Comparison of ENCODE assay signal across 8 cellular contexts in the genomic region with DNA sequence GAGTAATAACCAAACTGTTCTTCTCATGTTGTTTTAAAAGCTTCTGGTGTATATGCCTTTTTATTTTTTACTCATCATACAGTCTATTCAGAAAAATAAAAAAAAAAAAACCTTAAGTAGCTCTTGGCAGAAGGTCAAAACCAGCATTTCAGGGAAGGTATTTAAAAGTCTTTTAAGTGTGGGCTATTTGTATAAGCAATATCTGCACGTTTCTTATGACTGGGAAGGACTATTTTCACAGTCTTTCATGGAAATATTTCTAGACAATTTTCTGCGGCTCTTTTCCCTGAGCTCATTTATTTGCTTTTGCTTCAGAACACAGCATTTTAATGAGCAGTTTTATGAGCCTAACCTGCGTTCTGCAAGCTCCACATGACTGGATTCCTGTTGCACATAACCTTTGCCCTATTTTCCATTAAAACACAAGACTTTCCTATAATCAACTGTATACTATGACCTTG.
DNase-seq lines count a peak whose midpoint lies in the region; ATAC-seq, FAIRE-seq and TF ChIP-seq lines count a peak whose summit lies in the region.

No MANE protein-coding gene starts in this region.

- CTCF ChIA-PET in HEK293T (lab: Yijun Ruan, JAX) = interaction anchor here (0.5 to 1.7 kb wide), 5 partner anchors 35 to 629 kb away, joined by 4 to 8 read pairs (median 6); no protein-coding TSS in a partner anchor

- H3K4me3 ChIP-seq in OCI-LY3 (ENCODE audit: low read length) (peak overlapping the region; percentile 37), small intestine (ENCODE audit: low read depth in 1 of 2, low read length in 2 of 2) (no peak overlapping the region), gastrocnemius medialis (no peak overlapping the region)

- POLR2A ChIA-PET in HEK293T (lab: Yijun Ruan, JAX) = interaction anchor here (0.6 kb wide), 1 partner anchor 250 kb away, joined by 3 read pairs; no protein-coding TSS in a partner anchor

- H2AFZ ChIP-seq in OCI-LY3 (ENCODE audit: low read depth, low read length) = no peak overlapping the region

- no peak for ATAC-seq in gastrocnemius medialis

- no peaks in the 10 kb centered on the region for H3K79me2 ChIP-seq in OCI-LY3 (ENCODE audit: low read length)

- H3K9ac ChIP-seq in OCI-LY3 (ENCODE audit: low read length) = peak overlapping the region; percentile 72

- no peaks in the 10 kb centered on the region for H4K20me1 ChIP-seq in OCI-LY3 (ENCODE audit: insufficient read depth, low read length)

- in situ Hi-C loops in gastrocnemius medialis (cut with MboI; ENCODE audit: low sequenced_read_pairs in 4 of 4) = no loop called here

- H3K4me1 ChIP-seq in OCI-LY3 (ENCODE audit: low read length) = peaks cover 84% of the 10 kb centered on the region
- peaks cover 9 to 17% of the 10 kb centered on the region in 2 donors for H3K4me1 ChIP-seq in small intestine (ENCODE audit: control insufficient read depth in 2 of 2, insufficient read depth in 1 of 2, low read depth in 1 of 2, low read length in 1 of 2)
- peaks cover 14 to 24% of the 10 kb centered on the region in 2 donors for H3K4me1 ChIP-seq in gastrocnemius medialis

- H3K27me3 ChIP-seq in OCI-LY3 (ENCODE audit: low read depth, low read length) (no peaks in the 10 kb centered on the region), small intestine (ENCODE audit: control insufficient read depth in 2 of 2, insufficient read depth in 2 of 2, low read length in 2 of 2) (no peaks in the 10 kb centered on the region), gastrocnemius medialis (no peaks in the 10 kb centered on the region)

- H3K27ac ChIP-seq in OCI-LY3 (ENCODE audit: low read length) (peak overlapping the region; percentile 94), small intestine (ENCODE audit: low read depth in 1 of 2, low read length in 1 of 2) (peak overlapping the region in 1 of 2 donors; percentile 20), gastrocnemius medialis (peak overlapping the region in 2 of 4 donors; percentile 32 to 64)

- no peak for TF ChIP-seq POLR2A in gastrocnemius medialis (IDR thresholded peaks at IDR 0.05)

- H3K36me3 ChIP-seq in OCI-LY3 (replicated peaks; ENCODE audit: low read depth, low read length) (peaks cover 11% of the 10 kb centered on the region), small intestine (ENCODE audit: control insufficient read depth in 2 of 2, insufficient read depth in 2 of 2, low read length in 2 of 2) (no peaks in the 10 kb centered on the region), gastrocnemius medialis (no peaks in the 10 kb centered on the region)

- 8 to 17% (median 13%) methylated on average over 3 of the region's 3 CpGs for WGBS in small intestine, 3 donors

- TF ChIP-seq CTCF in OCI-LY3 (IDR thresholded peaks at IDR 0.05; ENCODE audit: low read depth, low read length) (no peak), gastrocnemius medialis (IDR thresholded peaks at IDR 0.05 in 4 of 5, conservative IDR thresholded peaks at IDR 0.05 in 1 of 5) (no peak)

- DNase-seq in HEK293T (ENCODE audit: extremely low spot score) (peak; percentile 54), small intestine (peak; percentile 78), Ammon's horn (ENCODE audit: low spot score) (no peak), gastrocnemius medialis (no peak), islet precursor cell (no peak)
- no peak for DNase-seq in stimulated activated CD4-positive, alpha-beta T cell treated with anti-CD3 and anti-CD28 coated beads, Interleukin-1b, Interleukin-23, amount 100 ng/mL, for 48 hours

- FAIRE-seq in endometrium (lab: Jason Lieb, UNC) (peak; percentile 88), small intestine (lab: Jason Lieb, UNC) (no peak)

- intact Hi-C loops in gastrocnemius medialis (cut with DNase I; ENCODE audit: low total_unique reads) = loop anchor here (5.0 kb wide), 1 partner anchor 37 kb away; no protein-coding TSS in a partner anchor

- peak overlapping the region; percentile 68 for H3K4me2 ChIP-seq in OCI-LY3 (ENCODE audit: low read length)

- H3K9me3 ChIP-seq in OCI-LY3 (ENCODE audit: insufficient read depth, low read length) = 0 out of 2 replicates have a peak, but pooled peaks cover 2% of the 10 kb centered on the region
- H3K9me3 ChIP-seq in small intestine (ENCODE audit: control insufficient read depth, low read depth) = no peaks in the 10 kb centered on the region
- no peaks in the 10 kb centered on the region for H3K9me3 ChIP-seq in gastrocnemius medialis

TF ChIP-seq in HEK293T, 16 proteins besides CTCF, POLR2A, EP300 and RAD21:
- TF ChIP-seq PKNOX1 (IDR thresholded peaks at IDR 0.05) = peak; percentile 54
- 0 out of 2 replicates have a peak, but pooled peaks have one; percentile 19 for TF ChIP-seq ZNF384 (IDR thresholded peaks at IDR 0.05)
- no peak for TF ChIP-seq ELF4 (IDR thresholded peaks at IDR 0.05)
- TF ChIP-seq SUZ12 (IDR thresholded peaks at IDR 0.05) = no peak
- peak; percentile 74; the same call in 1 of the 2 replicates for TF ChIP-seq CTBP1 (IDR thresholded peaks at IDR 0.05; ENCODE audit: borderline replicate concordance)
- TF ChIP-seq HDGF (IDR thresholded peaks at IDR 0.05; ENCODE audit: borderline replicate concordance) = no peak

Comparison
In these comparisons a context has a peak if more than half of its experiments do, and no peak if none do; other contexts are left out.
1. DNase-seq: peak in HEK293T (single experiment) and small intestine (single experiment); none in Ammon's horn (single experiment), gastrocnemius medialis (0 of 2), stimulated activated CD4-positive, alpha-beta T cell treated with anti-CD3 and anti-CD28 coated beads, Interleukin-1b, Interleukin-23, amount 100 ng/mL, for 48 hours (single experiment) and islet precursor cell (single experiment).